20 cellular contexts compared by ENCODE assay signal in genomic region chr6:136471372-136471771, GRCh38.
DNase-seq lines count a peak whose midpoint lies in the region; TF ChIP-seq lines count a peak whose summit lies in the region.
"Had no signal": no experiment of that assay in that cellular context is flagged by ENCODE, and none has a peak within 500 bp of the region (broad histone marks: within the 10 kb centered on the region; RNA-seq: fewer than 3 reads in every experiment).

No MANE protein-coding gene starts in this region.

- H3K9ac ChIP-seq in BLaER1: no peak overlapping the region

- intact Hi-C loops in CD14-positive monocyte (cut with micrococcal nuclease): no loop called here

- H3K9me3 Mint-ChIP-seq in CD14-positive monocyte: no peaks in the 10 kb centered on the region
- H3K9me3 Mint-ChIP-seq: activated CD4-positive, alpha-beta memory T cell treated with anti-CD3 and anti-CD28 coated beads, Interleukin-2, amount 10 ng/mL, durations not matched to agents 7 days and 5 days; activated naive CD8-positive, alpha-beta T cell treated with anti-CD3 and anti-CD28 coated beads, Interleukin-2, amount 50 U/mL, for 24 hours; activated T-cell treated with anti-CD3 and anti-CD28 coated beads, Interleukin-2, amount 50 U/mL, for 72 hours; naive B cell had no signal

- peak; percentile 2 for DNase-seq in KG1 (lab: John Stamatoyannopoulos, UW)
- DNase-seq in NAMALWA (ENCODE audit: low spot score): no peak
- DNase-seq in DMS114 treated with DMSO at 0.1 percent for 48 hours (lab: John Stamatoyannopoulos, UW; ENCODE audit: unreplicated experiment): no peak
- DNase-seq in HAP-1 (ENCODE audit: low spot score in 2 of 2): no peak
- DNase-seq in CD14-positive monocyte (ENCODE audit: low spot score): no peak
- DNase-seq: activated CD4-positive, alpha-beta memory T cell treated with anti-CD3 and anti-CD28 coated beads, Interleukin-2, amount 10 ng/mL, durations not matched to agents 7 days and 5 days; activated naive CD8-positive, alpha-beta T cell treated with anti-CD3 and anti-CD28 coated beads, Interleukin-2, amount 50 U/mL, for 24 hours; activated T-cell treated with anti-CD3 and anti-CD28 coated beads, Interleukin-2, amount 50 U/mL, for 72 hours; Caco-2; cerebellar nuclear complex; foreskin melanocyte; GDM1; lower lobe of right lung; naive B cell; NCI-H1417 treated with DMSO at 0.1 percent for 48 hours; thyroid gland had no signal

- TF ChIP-seq CTCF in CD14-positive monocyte (IDR thresholded peaks at IDR 0.05): no peak

- H3K27me3 ChIP-seq in BLaER1 (no peaks in the 10 kb centered on the region), layer of hippocampus (ENCODE audit: control insufficient read depth, insufficient read depth, low read length) (no peaks in the 10 kb centered on the region), HAP-1 (ENCODE audit: low read depth) (no peaks in the 10 kb centered on the region)
- H3K27me3 ChIP-seq: thyroid gland had no signal

- H3K27ac Mint-ChIP-seq in CD14-positive monocyte: no peak overlapping the region
- H3K27ac Mint-ChIP-seq: activated CD4-positive, alpha-beta memory T cell treated with anti-CD3 and anti-CD28 coated beads, Interleukin-2, amount 10 ng/mL, durations not matched to agents 7 days and 5 days; activated naive CD8-positive, alpha-beta T cell treated with anti-CD3 and anti-CD28 coated beads, Interleukin-2, amount 50 U/mL, for 24 hours; activated T-cell treated with anti-CD3 and anti-CD28 coated beads, Interleukin-2, amount 50 U/mL, for 72 hours had no signal

- H3K4me3 ChIP-seq in BLaER1: no peak overlapping the region
- no peak overlapping the region for H3K4me3 ChIP-seq in HAP-1
- H3K4me3 ChIP-seq: lower lobe of right lung, smooth muscle cell, thyroid gland had no signal

- H3K36me3 Mint-ChIP-seq in CD14-positive monocyte: no peaks in the 10 kb centered on the region
- H3K36me3 Mint-ChIP-seq: naive B cell had no signal

- no peaks in the 10 kb centered on the region for H3K27me3 Mint-ChIP-seq in CD14-positive monocyte (ENCODE audit: low read depth in 3 of 3)

- peaks cover 39% of the 10 kb centered on the region for H3K4me1 Mint-ChIP-seq in CD14-positive monocyte
- H3K4me1 Mint-ChIP-seq: activated naive CD8-positive, alpha-beta T cell treated with anti-CD3 and anti-CD28 coated beads, Interleukin-2, amount 50 U/mL, for 24 hours had no signal

- H3K4me1 ChIP-seq in BLaER1 (peaks cover 11% of the 10 kb centered on the region), HAP-1 (peaks cover 4% of the 10 kb centered on the region; the same call in 1 of the 2 replicates)
- H3K4me1 ChIP-seq: Caco-2 had no signal

- H3K9me3 ChIP-seq in BLaER1 (no peaks in the 10 kb centered on the region), HAP-1 (no peaks in the 10 kb centered on the region)
- H3K9me3 ChIP-seq: Caco-2, lower lobe of right lung, thyroid gland had no signal

- H3K36me3 ChIP-seq in BLaER1: no peaks in the 10 kb centered on the region
- no peaks in the 10 kb centered on the region for H3K36me3 ChIP-seq in HAP-1 (replicated peaks)
- H3K36me3 ChIP-seq: lower lobe of right lung, thyroid gland had no signal

- in situ Hi-C loops in HAP-1 (cut with MboI; ENCODE audit: low sequenced_read_pairs): no loop called here

- H3K27ac ChIP-seq in BLaER1 (no peak overlapping the region), angular gyrus (ENCODE audit: low read depth, low read length) (peak overlapping the region; percentile 97), layer of hippocampus (ENCODE audit: low read depth, low read length) (peak overlapping the region; percentile 95)
- H3K27ac ChIP-seq: lower lobe of right lung, thyroid gland had no signal

- H4K20me1 ChIP-seq in BLaER1: no peaks in the 10 kb centered on the region

- H3K4me3 Mint-ChIP-seq in CD14-positive monocyte: no peak overlapping the region
- H3K4me3 Mint-ChIP-seq: activated CD4-positive, alpha-beta memory T cell treated with anti-CD3 and anti-CD28 coated beads, Interleukin-2, amount 10 ng/mL, durations not matched to agents 7 days and 5 days; activated naive CD8-positive, alpha-beta T cell treated with anti-CD3 and anti-CD28 coated beads, Interleukin-2, amount 50 U/mL, for 24 hours; activated T-cell treated with anti-CD3 and anti-CD28 coated beads, Interleukin-2, amount 50 U/mL, for 72 hours; naive B cell had no signal

- peak overlapping the region; percentile 22 for H3K4me2 ChIP-seq in BLaER1
- H3K4me2 ChIP-seq: smooth muscle cell had no signal
